ENCODE assay signal across 11 cellular contexts in genomic region chr6:30813623-30814136, GRCh38.
A peak's percentile ranks its signal among the peaks of the same experiment; 100 is the strongest.
DNase-seq lines count a peak whose midpoint lies in the region; ATAC-seq and TF ChIP-seq lines count a peak whose summit lies in the region.
"Had no signal": no experiment of that assay in that cellular context is flagged by ENCODE, and none has a peak within 500 bp of the region (broad histone marks: within the 10 kb centered on the region; RNA-seq: fewer than 3 reads in every experiment).

No MANE protein-coding gene starts in this region.

- no peak for ATAC-seq in activated T-cell treated with anti-CD3 and anti-CD28 coated beads, Interleukin-2, amount 50 U/mL, for 72 hours (replicated peaks in 1 of 2)
- ATAC-seq in stimulated activated effector memory CD8-positive, alpha-beta T cell treated with anti-CD3 and anti-CD28 coated beads, Interleukin-12 subunit alpha, Interleukin-12 subunit beta, amount 100 ng/mL, for 72 hours, result no peak
- ATAC-seq in GM21529 (IDR thresholded peaks at IDR 0.05; ENCODE audit: unreplicated experiment), result no peak

- H3K27me3 Mint-ChIP-seq in activated T-cell treated with anti-CD3 and anti-CD28 coated beads, Interleukin-2, amount 50 U/mL, for 72 hours (ENCODE audit: low read depth), result no peaks in the 10 kb centered on the region

- peak overlapping the region; percentile 64 to 69 for H3K4me3 Mint-ChIP-seq in activated T-cell treated with anti-CD3 and anti-CD28 coated beads, Interleukin-2, amount 50 U/mL, for 72 hours
- H3K4me3 Mint-ChIP-seq in stimulated activated effector memory CD8-positive, alpha-beta T cell treated with anti-CD3 and anti-CD28 coated beads, Interleukin-12 subunit alpha, Interleukin-12 subunit beta, amount 100 ng/mL, for 72 hours, result peak overlapping the region; percentile 37
- H3K4me3 Mint-ChIP-seq: B cell had no signal

- no peak for TF ChIP-seq CTCF in fibroblast of the aortic adventitia (IDR thresholded peaks at IDR 0.05; ENCODE audit: insufficient read depth, low read length)
- TF ChIP-seq CTCF in GM20000 (IDR thresholded peaks at IDR 0.05; ENCODE audit: extremely low read depth, missing control alignments), result no peak

- H3K27ac Mint-ChIP-seq in activated T-cell treated with anti-CD3 and anti-CD28 coated beads, Interleukin-2, amount 50 U/mL, for 72 hours, result peak overlapping the region; percentile 98
- peak overlapping the region; percentile 89 for H3K27ac Mint-ChIP-seq in stimulated activated effector memory CD8-positive, alpha-beta T cell treated with anti-CD3 and anti-CD28 coated beads, Interleukin-12 subunit alpha, Interleukin-12 subunit beta, amount 100 ng/mL, for 72 hours
- H3K27ac Mint-ChIP-seq: B cell had no signal

- H3K4me1 Mint-ChIP-seq in activated T-cell treated with anti-CD3 and anti-CD28 coated beads, Interleukin-2, amount 50 U/mL, for 72 hours (ENCODE audit: low read depth), result peaks cover 90% of the 10 kb centered on the region
- peaks cover 84% of the 10 kb centered on the region for H3K4me1 Mint-ChIP-seq in stimulated activated effector memory CD8-positive, alpha-beta T cell treated with anti-CD3 and anti-CD28 coated beads, Interleukin-12 subunit alpha, Interleukin-12 subunit beta, amount 100 ng/mL, for 72 hours

- H3K4me3 ChIP-seq in fibroblast of the aortic adventitia (ENCODE audit: low read depth, low read length), result no peak overlapping the region
- H3K4me3 ChIP-seq: body of pancreas had no signal

- peaks cover 3 to 5% of the 10 kb centered on the region in 2 donors for H3K9me3 Mint-ChIP-seq in activated T-cell treated with anti-CD3 and anti-CD28 coated beads, Interleukin-2, amount 50 U/mL, for 72 hours
- peaks cover 2% of the 10 kb centered on the region for H3K9me3 Mint-ChIP-seq in stimulated activated effector memory CD8-positive, alpha-beta T cell treated with anti-CD3 and anti-CD28 coated beads, Interleukin-12 subunit alpha, Interleukin-12 subunit beta, amount 100 ng/mL, for 72 hours

- peaks cover 21 to 22% of the 10 kb centered on the region in 2 donors for H3K36me3 Mint-ChIP-seq in activated T-cell treated with anti-CD3 and anti-CD28 coated beads, Interleukin-2, amount 50 U/mL, for 72 hours (ENCODE audit: insufficient read depth in 2 of 2)
- H3K36me3 Mint-ChIP-seq in stimulated activated effector memory CD8-positive, alpha-beta T cell treated with anti-CD3 and anti-CD28 coated beads, Interleukin-12 subunit alpha, Interleukin-12 subunit beta, amount 100 ng/mL, for 72 hours, result peaks cover 28% of the 10 kb centered on the region

- peak in 1 of 2 donors; percentile 31 for DNase-seq in activated T-cell treated with anti-CD3 and anti-CD28 coated beads, Interleukin-2, amount 50 U/mL, for 72 hours
- no peak for DNase-seq in activated T-cell treated with anti-CD3 and anti-CD28 coated beads, Interleukin-2, amount 50 U/mL, for 1 hour
- DNase-seq in SW480 (ENCODE audit: low spot score) (peak; percentile 70), fibroblast of the aortic adventitia (ENCODE audit: low read depth) (peak; percentile 23), NCI-H1436 (lab: John Stamatoyannopoulos, UW) (no peak), GM20000 (ENCODE audit: low spot score) (no peak)
- no peak for DNase-seq in stimulated activated effector memory CD8-positive, alpha-beta T cell treated with anti-CD3 and anti-CD28 coated beads, Interleukin-12 subunit alpha, Interleukin-12 subunit beta, amount 100 ng/mL, for 72 hours (ENCODE audit: low spot score in 2 of 2)
- DNase-seq: NCI-H2029 treated with DMSO at 0.1 percent for 48 hours had no signal

Comparison
In these comparisons a context has a peak if more than half of its experiments do, and no peak if none do; other contexts are left out.
1. DNase-seq: peak in SW480 (single experiment) and fibroblast of the aortic adventitia (single experiment); none in activated T-cell treated with anti-CD3 and anti-CD28 coated beads, Interleukin-2, amount 50 U/mL, for 1 hour (single experiment), stimulated activated effector memory CD8-positive, alpha-beta T cell treated with anti-CD3 and anti-CD28 coated beads, Interleukin-12 subunit alpha, Interleukin-12 subunit beta, amount 100 ng/mL, for 72 hours (0 of 2), NCI-H1436 (single experiment) and GM20000 (single experiment).